26 cellular contexts compared by ENCODE assay signal in genomic region chr20:42472198-42472597, GRCh38.
"Had no signal": no experiment of that assay in that cellular context is flagged by ENCODE, and none has a peak within 500 bp of the region (broad histone marks: within the 10 kb centered on the region; RNA-seq: fewer than 3 reads in every experiment).

No MANE protein-coding gene starts in this region.

- DNase-seq: cerebellar nuclear complex; colonic mucosa; cortex of kidney; dermis blood vessel endothelial cell; dorsolateral prefrontal cortex; effector CD4-positive, alpha-beta T cell; effector CD8-positive, alpha-beta T cell; effector memory CD4-positive, alpha-beta T cell; effector memory CD8-positive, alpha-beta T cell; endodermal cell; erythroblast; esophagus squamous epithelium; foreskin fibroblast; foreskin keratinocyte; foreskin melanocyte; gastrocnemius medialis; glutamatergic neuron had no signal

- ATAC-seq: effector memory CD8-positive, alpha-beta T cell; esophagus mucosa; foreskin keratinocyte; gastrocnemius medialis; gastroesophageal sphincter had no signal

- H3K9me3 ChIP-seq: colonic mucosa, esophagus muscularis mucosa, esophagus squamous epithelium, gastrocnemius medialis, gastroesophageal sphincter had no signal

- H3K4me1 ChIP-seq: colonic mucosa, esophagus muscularis mucosa, esophagus squamous epithelium, foreskin keratinocyte, gastrocnemius medialis, gastroesophageal sphincter had no signal

- H3K36me3 ChIP-seq: colonic mucosa, esophagus muscularis mucosa, esophagus squamous epithelium, gastrocnemius medialis, gastroesophageal sphincter had no signal

- H3K4me3 ChIP-seq: colonic mucosa, coronary artery, dorsolateral prefrontal cortex, esophagus muscularis mucosa, esophagus squamous epithelium, gastrocnemius medialis, gastroesophageal sphincter had no signal

- FAIRE-seq: colon, endometrium, endothelial cell of umbilical vein, frontal cortex had no signal

- H3K27me3 ChIP-seq: colonic mucosa, esophagus muscularis mucosa, esophagus squamous epithelium, foreskin keratinocyte, gastrocnemius medialis, gastroesophageal sphincter had no signal

- H3K27ac ChIP-seq: colonic mucosa, coronary artery, dorsolateral prefrontal cortex, epithelial cell of prostate, esophagus muscularis mucosa, esophagus squamous epithelium, foreskin keratinocyte, gastrocnemius medialis, gastroesophageal sphincter had no signal
